In genomic region chr22:32286290-32286840, GRCh38 we compare ENCODE assay signal across 17 cellular contexts. TPM values are rescaled to one million over a fixed set of nuclear protein-coding genes. Genes with fewer than 3 reads are reported as not detected.
A peak's percentile ranks its signal among the peaks of the same experiment; 100 is the strongest.
DNase-seq lines count a peak whose midpoint lies in the region; ATAC-seq and TF ChIP-seq lines count a peak whose summit lies in the region.
"Had no signal": no experiment of that assay in that cellular context is flagged by ENCODE, and none has a peak within 500 bp of the region (broad histone marks: within the 10 kb centered on the region; RNA-seq: fewer than 3 reads in every experiment).

No MANE protein-coding gene starts in this region.

- TF ChIP-seq CTCF in IMR-90 (conservative IDR thresholded peaks at IDR 0.05; ENCODE audit: low read depth, low read length) (no peak), mammary epithelial cell (conservative IDR thresholded peaks at IDR 0.05 in 1 of 2, IDR thresholded peaks at IDR 0.05 in 1 of 2; ENCODE audit: extremely low read depth in 1 of 2, insufficient read depth in 1 of 2, low read depth in 1 of 2, low read length in 2 of 2) (no peak), type B pancreatic cell (conservative IDR thresholded peaks at IDR 0.05) (no peak)

- no peaks in the 10 kb centered on the region for H3K79me2 ChIP-seq in mammary epithelial cell (ENCODE audit: insufficient read depth, low read length)

- H3K14ac ChIP-seq in IMR-90 (replicated peaks; ENCODE audit: low read depth, low read length) = no peak overlapping the region

- TF ChIP-seq POLR2A in IMR-90 (IDR thresholded peaks at IDR 0.05; ENCODE audit: low read depth, low read length) = no peak

- dilution Hi-C loops in IMR-90 (cut with HindIII; ENCODE audit: low sequenced_read_pairs, unreplicated experiment) = no loop called here
- dilution Hi-C loops in mammary epithelial cell (cut with HindIII; ENCODE audit: low sequenced_read_pairs) = no loop called here

- no peaks in the 10 kb centered on the region for H3K9me1 ChIP-seq in IMR-90 (ENCODE audit: insufficient read depth, low read length)

- H3K9ac ChIP-seq in IMR-90 (ENCODE audit: low read depth, low read length) (no peak overlapping the region), mammary epithelial cell (ENCODE audit: insufficient read depth, low read length) (no peak overlapping the region)

- H3K9me3 Mint-ChIP-seq in activated CD4-positive, alpha-beta T cell treated with anti-CD3 and anti-CD28 coated beads, Interleukin-2, amount 10 ng/mL, durations not matched to agents 24 days and 14 days = no peaks in the 10 kb centered on the region
- H3K9me3 Mint-ChIP-seq in type B pancreatic cell = no peaks in the 10 kb centered on the region
- H3K9me3 Mint-ChIP-seq: CD8-positive, alpha-beta T cell had no signal

- H4K20me1 ChIP-seq in IMR-90 (ENCODE audit: insufficient read depth, low read length) = no peaks in the 10 kb centered on the region
- no peaks in the 10 kb centered on the region for H4K20me1 ChIP-seq in mammary epithelial cell (ENCODE audit: insufficient read depth, low read length)

- H2BK20ac ChIP-seq in IMR-90 (ENCODE audit: low read depth, low read length) = no peak overlapping the region

- no peaks in the 10 kb centered on the region for H3K27me3 ChIP-seq in IMR-90 (ENCODE audit: control insufficient read depth, insufficient read depth, low read length)
- no peaks in the 10 kb centered on the region for H3K27me3 ChIP-seq in mammary epithelial cell (ENCODE audit: insufficient read depth, low read length)

- no peak overlapping the region for H2BK120ac ChIP-seq in IMR-90 (ENCODE audit: low read depth, low read length)

- no peak for TF ChIP-seq RAD21 in IMR-90 (IDR thresholded peaks at IDR 0.05; ENCODE audit: low read length)

- H3K4me1 Mint-ChIP-seq in activated CD4-positive, alpha-beta T cell treated with anti-CD3 and anti-CD28 coated beads, Interleukin-2, amount 10 ng/mL, durations not matched to agents 24 days and 14 days = no peaks in the 10 kb centered on the region
- no peaks in the 10 kb centered on the region for H3K4me1 Mint-ChIP-seq in type B pancreatic cell (ENCODE audit: unreplicated experiment)
- H3K4me1 Mint-ChIP-seq: CD14-positive monocyte, IgD-negative memory B cell had no signal

- intact Hi-C loops in activated CD4-positive, alpha-beta T cell treated with anti-CD3 and anti-CD28 coated beads, Interleukin-2, amount 10 ng/mL, durations not matched to agents 24 days and 14 days (cut with micrococcal nuclease) = no loop called here
- intact Hi-C loops in IMR-90 (cut with micrococcal nuclease) = no loop called here
- intact Hi-C loops in mammary epithelial cell (cut with micrococcal nuclease) = no loop called here

- POLR2A ChIA-PET in IMR-90 (lab: Charles Lee; ENCODE audit: unreplicated experiment) = no interaction called here

- H3K27ac Mint-ChIP-seq in activated CD4-positive, alpha-beta T cell treated with anti-CD3 and anti-CD28 coated beads, Interleukin-2, amount 10 ng/mL, durations not matched to agents 24 days and 14 days = no peak overlapping the region
- no peak overlapping the region for H3K27ac Mint-ChIP-seq in type B pancreatic cell
- H3K27ac Mint-ChIP-seq: CD14-positive monocyte; CD8-positive, alpha-beta T cell; IgD-negative memory B cell had no signal

- no peak overlapping the region for H2AFZ ChIP-seq in IMR-90 (replicated peaks; ENCODE audit: low read length, poor library complexity)
- no peak overlapping the region for H2AFZ ChIP-seq in mammary epithelial cell (ENCODE audit: low read depth, low read length)

- no peak overlapping the region for H2AK9ac ChIP-seq in IMR-90 (replicated peaks; ENCODE audit: low read depth, low read length, poor library complexity)

- no peak overlapping the region for H2BK15ac ChIP-seq in IMR-90 (ENCODE audit: low read depth, low read length)

- BruUV-seq in IMR-90 (replicated peaks; lab: Mats Ljungman, UMichigan) = no TSS peak
- no TSS peak for BruUV-seq in mammary epithelial cell (replicated peaks; lab: Mats Ljungman, UMichigan)

- no peak overlapping the region for H4K8ac ChIP-seq in IMR-90 (ENCODE audit: low read depth in 2 of 2, low read length in 2 of 2)

- H3K18ac ChIP-seq in IMR-90 (ENCODE audit: low read depth, low read length) = no peak overlapping the region

- no peak overlapping the region for H3K4me3 Mint-ChIP-seq in activated CD4-positive, alpha-beta T cell treated with anti-CD3 and anti-CD28 coated beads, Interleukin-2, amount 10 ng/mL, durations not matched to agents 24 days and 14 days
- no peak overlapping the region for H3K4me3 Mint-ChIP-seq in type B pancreatic cell
- H3K4me3 Mint-ChIP-seq: CD14-positive monocyte; CD8-positive, alpha-beta T cell; IgD-negative memory B cell had no signal

- H4K5ac ChIP-seq in IMR-90 (ENCODE audit: low read depth, low read length) = no peak overlapping the region

- no peaks in the 10 kb centered on the region for H3K9me3 ChIP-seq in IMR-90 (ENCODE audit: control insufficient read depth, insufficient read depth, low read length)
- H3K9me3 ChIP-seq in mammary epithelial cell (replicated peaks; ENCODE audit: insufficient read depth, low read length) = no peaks in the 10 kb centered on the region
- H3K9me3 ChIP-seq: Caco-2 had no signal

- H3K36me3 ChIP-seq in IMR-90 (ENCODE audit: control insufficient read depth, insufficient read depth, low read length) (no peaks in the 10 kb centered on the region), mammary epithelial cell (ENCODE audit: insufficient read depth, low read length) (no peaks in the 10 kb centered on the region)

- H3K4me1 ChIP-seq in IMR-90 (ENCODE audit: control insufficient read depth, insufficient read depth, low read length) = no peaks in the 10 kb centered on the region
- no peaks in the 10 kb centered on the region for H3K4me1 ChIP-seq in mammary epithelial cell (ENCODE audit: insufficient read depth, low read length)
- H3K4me1 ChIP-seq: Caco-2 had no signal

- no peak overlapping the region for H3K27ac ChIP-seq in IMR-90 (ENCODE audit: insufficient read depth, low read length)
- no peak overlapping the region for H3K27ac ChIP-seq in mammary epithelial cell (ENCODE audit: insufficient read depth, low read depth, low read length)
- H3K27ac ChIP-seq: 22Rv1, HL-60 had no signal

- WGBS in IMR-90 (ENCODE audit: extremely low coverage in 2 of 2, insufficient read length in 1 of 2), 2 experiments = no CpG with 5 or more reads among the region's 3 CpGs
- WGBS in mammary epithelial cell (ENCODE audit: low coverage, missing lambda C conversion rate) = 38% methylated on average over 3 of the region's 3 CpGs

- H3K4ac ChIP-seq in IMR-90 (ENCODE audit: low read depth, low read length) = no peak overlapping the region

- no peak overlapping the region for H3K56ac ChIP-seq in IMR-90 (ENCODE audit: extremely low read depth, insufficient read depth, low read length)

- no peaks in the 10 kb centered on the region for H3K79me1 ChIP-seq in IMR-90 (ENCODE audit: low read depth in 1 of 2, low read length in 2 of 2)

- no peak overlapping the region for H4K91ac ChIP-seq in IMR-90 (ENCODE audit: insufficient read depth, low read depth, low read length)

- no peaks in the 10 kb centered on the region for H3K36me3 Mint-ChIP-seq in activated CD4-positive, alpha-beta T cell treated with anti-CD3 and anti-CD28 coated beads, Interleukin-2, amount 10 ng/mL, durations not matched to agents 24 days and 14 days (ENCODE audit: low read depth)
- no peaks in the 10 kb centered on the region for H3K36me3 Mint-ChIP-seq in type B pancreatic cell
- H3K36me3 Mint-ChIP-seq: CD14-positive monocyte; CD8-positive, alpha-beta T cell; IgD-negative memory B cell had no signal

- in situ Hi-C loops in IMR-90 (cut with MboI; ENCODE audit: low sequenced_read_pairs) (no loop called here), mammary epithelial cell (cut with MboI; ENCODE audit: low sequenced_read_pairs in 2 of 2) (no loop called here)

- peaks cover 23% of the 10 kb centered on the region for H3K27me3 Mint-ChIP-seq in activated CD4-positive, alpha-beta T cell treated with anti-CD3 and anti-CD28 coated beads, Interleukin-2, amount 10 ng/mL, durations not matched to agents 24 days and 14 days
- H3K27me3 Mint-ChIP-seq in type B pancreatic cell = peaks cover 18% of the 10 kb centered on the region

- no peak overlapping the region for H2AK5ac ChIP-seq in IMR-90 (ENCODE audit: low read depth, low read length)

- DNase-seq in activated CD4-positive, alpha-beta T cell treated with anti-CD3 and anti-CD28 coated beads, Interleukin-2, amount 10 ng/mL, durations not matched to agents 24 days and 14 days = peak; percentile 20
- no peak for DNase-seq in activated CD4-positive, alpha-beta T cell treated with anti-CD3 and anti-CD28 coated beads for 48 hours
- DNase-seq in IMR-90 (no peak), mammary epithelial cell (peak; percentile 44), foreskin melanocyte (peak; percentile 22), HPDE6-E6E7 (ENCODE audit: extremely low spot score) (no peak), type B pancreatic cell (ENCODE audit: extremely low spot score, unreplicated experiment) (no peak)
- DNase-seq: Caco-2; CD8-positive, alpha-beta T cell; DND-41; GDM1; HCEC 1CT had no signal

- no peak for ATAC-seq in IMR-90 (ENCODE audit: low read depth)
- ATAC-seq: CD8-positive, alpha-beta T cell had no signal

- H3K4me3 ChIP-seq in IMR-90 (ENCODE audit: insufficient read depth, low read depth, low read length) = no peak overlapping the region
- no peak overlapping the region for H3K4me3 ChIP-seq in mammary epithelial cell (replicated peaks in 1 of 3; ENCODE audit: insufficient read depth in 1 of 3, low read depth in 2 of 3, low read length in 3 of 3)

- H3K4me2 ChIP-seq in IMR-90 (ENCODE audit: low read depth, low read length) (no peak overlapping the region), mammary epithelial cell (ENCODE audit: insufficient read depth, low read depth, low read length) (no peak overlapping the region)

- CTCF ChIA-PET in IMR-90 (lab: Yijun Ruan, JAX) = no interaction called here
- CTCF ChIA-PET in mammary epithelial cell (lab: Charles Lee; ENCODE audit: low non-redundant PET) = no interaction called here

- H2BK5ac ChIP-seq in IMR-90 (ENCODE audit: low read depth, low read length, poor library complexity, severe bottlenecking) = no peak overlapping the region

- no peak overlapping the region for H3K23ac ChIP-seq in IMR-90 (ENCODE audit: low read depth, low read length)

TF ChIP-seq in IMR-90, 13 proteins besides CTCF, POLR2A, EP300 and RAD21:
- TF ChIP-seq CEBPB (IDR thresholded peaks at IDR 0.05; ENCODE audit: low read depth, low read length) (peak; percentile 56), RCOR1 (IDR thresholded peaks at IDR 0.05; ENCODE audit: insufficient replicate concordance, low read length) (no peak)

RNA-seq across cellular contexts. Expression of gene SLC5A4, which starts 31.2 kb away (rescaled TPM):
- total RNA-seq in activated CD4-positive, alpha-beta T cell treated with anti-CD3 and anti-CD28 coated beads, Interleukin-2, amount 10 ng/mL, durations not matched to agents 24 days and 14 days = not detected in 2 replicates
- under 0.01 and 0.18 TPM in 2 replicates for total RNA-seq in IMR-90 (2012; rRNA removed)
- 0.10 TPM in 1 of 2 replicates, not detected in the other for polyA plus RNA-seq in IMR-90 (2012; rRNA removed)
- polyA plus RNA-seq in IMR-90 (2012; cell fraction: cytosol; rRNA removed) = 0.02 TPM in 1 of 2 replicates, not detected in the other
- 0.17 and 0.24 TPM in 2 replicates for polyA plus RNA-seq in IMR-90 (2012; cell fraction: nucleus; rRNA removed; ENCODE audit: low replicate concordance)
- not detected for total RNA-seq in mammary epithelial cell
- polyA plus RNA-seq in mammary epithelial cell = not detected
- not detected for polyA minus RNA-seq in mammary epithelial cell
- total RNA-seq in type B pancreatic cell (ENCODE audit: low replicate concordance) = 0.82 and 1.2 TPM in 2 replicates
- total RNA-seq: Caco-2; CD8-positive, alpha-beta T cell had no signal
- polyA plus RNA-seq: BJ, CD14-positive monocyte, IgD-negative memory B cell had no signal

Comparison
In these comparisons a context has a peak if more than half of its experiments do, and no peak if none do; other contexts are left out.
1. DNase-seq: peak in activated CD4-positive, alpha-beta T cell treated with anti-CD3 and anti-CD28 coated beads, Interleukin-2, amount 10 ng/mL, durations not matched to agents 24 days and 14 days (single experiment), mammary epithelial cell (single experiment) and foreskin melanocyte (single experiment); none in activated CD4-positive, alpha-beta T cell treated with anti-CD3 and anti-CD28 coated beads for 48 hours (single experiment), IMR-90 (single experiment), HPDE6-E6E7 (single experiment) and type B pancreatic cell (single experiment).